6 cellular contexts compared by ENCODE assay signal in genomic region chr5:142013734-142014495, GRCh38. TPM values are rescaled to one million over a fixed set of nuclear protein-coding genes. Genes with fewer than 3 reads are reported as not detected.
DNase-seq lines count a peak whose midpoint lies in the region; ATAC-seq and TF ChIP-seq lines count a peak whose summit lies in the region.

No MANE protein-coding gene starts in this region.

- H3K4me3 ChIP-seq in BE2C (ENCODE audit: low read depth, low read length): no peak overlapping the region

- H3K4me1 ChIP-seq in BE2C: peaks cover 3% of the 10 kb centered on the region; the same call in 1 of the 2 replicates

- no peak for ATAC-seq in HG02970 (IDR thresholded peaks at IDR 0.05; ENCODE audit: low FRiP score, unreplicated experiment)

- peaks cover 4% of the 10 kb centered on the region; the same call in 1 of the 2 replicates for H3K36me3 ChIP-seq in BE2C

- H3K27me3 ChIP-seq in BE2C: no peaks in the 10 kb centered on the region

- H3K9me3 ChIP-seq in BE2C: no peaks in the 10 kb centered on the region

- TF ChIP-seq CTCF in BE2C (IDR thresholded peaks at IDR 0.05; ENCODE audit: low read depth, low read length): no peak

- DNase-seq in BE2C: peak; percentile 21
- DNase-seq in SW480 (ENCODE audit: low spot score): peak; percentile 39
- peak; percentile 58 for DNase-seq in inferior parietal cortex (ENCODE audit: extremely low spot score)
- no peak for DNase-seq in NCI-H1694 treated with DMSO at 0.1 percent for 48 hours (lab: John Stamatoyannopoulos, UW)
- DNase-seq in NCI-H510A treated with DMSO at 0.1 percent for 48 hours (lab: John Stamatoyannopoulos, UW): no peak

RNA-seq across cellular contexts. Expression of gene GNPDA1, which starts 1.1 kb away (rescaled TPM):
- 95.4 TPM for polyA plus RNA-seq in BE2C (2012; ENCODE audit: insufficient read depth, insufficient read length, low read depth)

RNA-seq across cellular contexts. Expression of gene RNF14, which starts 45.0 kb away (rescaled TPM):
- polyA plus RNA-seq in BE2C (2012; ENCODE audit: insufficient read depth, insufficient read length, low read depth): 84.7 TPM

RNA-seq across cellular contexts. Expression of gene PCDH12, which starts 55.9 kb away (rescaled TPM):
- polyA plus RNA-seq in BE2C (2012; ENCODE audit: insufficient read depth, insufficient read length, low read depth): 2.4 TPM

Comparison
In these comparisons a context has a peak if more than half of its experiments do, and no peak if none do; other contexts are left out.
1. DNase-seq: peak in BE2C (single experiment), SW480 (single experiment) and inferior parietal cortex (single experiment); none in NCI-H1694 treated with DMSO at 0.1 percent for 48 hours (single experiment) and NCI-H510A treated with DMSO at 0.1 percent for 48 hours (single experiment).